ENCODE assay signal across 15 cellular contexts in the genomic region with DNA sequence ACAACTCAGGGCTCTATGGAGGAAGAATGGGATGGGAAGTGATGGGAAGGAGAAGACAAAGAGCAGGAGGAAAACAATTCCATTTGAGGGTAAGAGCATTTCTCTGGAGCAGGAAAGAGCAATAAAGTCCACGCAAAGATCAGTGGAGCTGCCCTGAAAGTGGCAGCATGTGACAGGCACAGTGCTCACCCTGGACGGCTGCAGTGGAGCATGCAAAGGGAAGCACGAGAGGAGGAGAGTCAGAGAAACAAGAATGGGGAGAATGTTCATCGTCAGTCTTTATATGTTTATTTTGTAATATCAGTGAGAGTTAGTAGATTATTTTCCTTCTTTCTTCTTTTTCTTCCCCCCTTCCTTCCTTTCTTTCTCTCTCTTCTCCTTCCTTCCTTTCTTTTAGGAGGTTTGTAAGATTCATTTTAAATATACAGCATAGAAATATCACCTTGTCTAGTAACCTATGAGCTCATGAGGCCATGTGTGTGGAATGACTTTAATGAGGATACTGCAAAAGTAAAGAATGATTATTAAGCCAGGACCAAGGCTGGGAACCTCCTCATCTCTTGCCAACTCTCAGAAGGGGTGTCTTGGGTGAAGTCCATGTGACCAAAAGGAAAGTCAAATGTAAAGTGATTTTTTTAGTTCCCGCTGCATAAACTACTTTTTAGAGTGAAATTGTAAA.
DNase-seq lines count a peak whose midpoint lies in the region; ATAC-seq, FAIRE-seq and TF ChIP-seq lines count a peak whose summit lies in the region.
"Had no signal": no experiment of that assay in that cellular context is flagged by ENCODE, and none has a peak within 500 bp of the region (broad histone marks: within the 10 kb centered on the region; RNA-seq: fewer than 3 reads in every experiment).

No MANE protein-coding gene starts in this region.

- FAIRE-seq in pancreas (lab: Jason Lieb, UNC), result no peak

- in situ Hi-C loops in Caki2 (cut with HindIII; ENCODE audit: low pct_unique_long_range_greater_than_20kb, low sequenced_read_pairs), result no loop called here
- in situ Hi-C loops in Panc1 (cut with HindIII; ENCODE audit: low pct_unique_long_range_greater_than_20kb, low sequenced_read_pairs), result no loop called here

- CTCF ChIA-PET in Panc1 (lab: Charles Lee), result no interaction called here

- no peaks in the 10 kb centered on the region for H3K27me3 ChIP-seq in Panc1 (ENCODE audit: control insufficient read depth, insufficient read depth, low read length)
- H3K27me3 ChIP-seq in pancreas, result no peaks in the 10 kb centered on the region
- H3K27me3 ChIP-seq in prostate gland (replicated peaks; ENCODE audit: insufficient read depth), result no peaks in the 10 kb centered on the region
- H3K27me3 ChIP-seq: SJCRH30 had no signal

- H3K4me3 ChIP-seq in Panc1 (ENCODE audit: low read depth in 2 of 2, low read length in 2 of 2) (peak overlapping the region in 1 of 2 experiments; percentile 23; a peak in 2 of 4 replicates), pancreas (no peak overlapping the region), prostate gland (no peak overlapping the region)
- H3K4me3 ChIP-seq: SJCRH30 had no signal

- H3K9me3 ChIP-seq in Panc1 (ENCODE audit: control insufficient read depth, insufficient read depth, low read depth, low read length), result peaks cover 22% of the 10 kb centered on the region; the same call in 1 of the 2 replicates
- H3K9me3 ChIP-seq in pancreas, result no peaks in the 10 kb centered on the region
- no peaks in the 10 kb centered on the region for H3K9me3 ChIP-seq in prostate gland
- H3K9me3 ChIP-seq: SJCRH30 had no signal

- TF ChIP-seq POLR2A in prostate gland (IDR thresholded peaks at IDR 0.05), result no peak

- H3K27ac ChIP-seq in Panc1 (ENCODE audit: low read length) (peak overlapping the region; percentile 74), pancreas (peak overlapping the region in 1 of 4 donors; percentile 17), prostate gland (no peak overlapping the region)
- H3K27ac ChIP-seq: SJCRH30 had no signal

- TF ChIP-seq CTCF in Panc1 (IDR thresholded peaks at IDR 0.05), result no peak
- no peak for TF ChIP-seq CTCF in pancreas (IDR thresholded peaks at IDR 0.05)
- no peak for TF ChIP-seq CTCF in prostate gland (IDR thresholded peaks at IDR 0.05)

- POLR2A ChIA-PET in Panc1 (lab: Charles Lee), result interaction anchor here (0.6 kb wide), 2 partner anchors 13 to 246 kb away, joined by 3 to 6 read pairs; no protein-coding TSS in a partner anchor

- peak; percentile 82 for ATAC-seq in Panc1
- peak in 3 of 4 donors; percentile 8 to 43 (median 29) for ATAC-seq in pancreas
- ATAC-seq: activated T-cell treated with anti-CD3 and anti-CD28 coated beads, Interleukin-2, amount 50 U/mL, for 4 hours; WTC11 had no signal

- intact Hi-C loops in Panc1 (cut with micrococcal nuclease; ENCODE audit: unreplicated experiment), result no loop called here
- intact Hi-C loops in pancreas (cut with DNase I), result no loop called here
- intact Hi-C loops in prostate gland (cut with DNase I), result no loop called here

- H3K4me1 ChIP-seq in Panc1 (ENCODE audit: control insufficient read depth, insufficient read depth, low read length) (peaks cover 5% of the 10 kb centered on the region), pancreas (peaks cover 0 to 7% (median 0%) of the 10 kb centered on the region in 3 donors), prostate gland (replicated peaks) (no peaks in the 10 kb centered on the region)
- H3K4me1 ChIP-seq: SJCRH30 had no signal

- H3K36me3 ChIP-seq in Panc1 (ENCODE audit: control insufficient read depth, insufficient read depth, low read length), result no peaks in the 10 kb centered on the region
- no peaks in the 10 kb centered on the region for H3K36me3 ChIP-seq in pancreas
- H3K36me3 ChIP-seq in prostate gland, result no peaks in the 10 kb centered on the region
- H3K36me3 ChIP-seq: SJCRH30 had no signal

- WGBS in pancreas, 2 donors, result 57 to 74% methylated on average over 5 of the region's 5 CpGs
- whole genome bisulfite sequencing in prostate gland, result 19% methylated on average over 5 of the region's 5 CpGs

- DNase-seq in Caki2 (ENCODE audit: low read depth), result peak; percentile 76
- no peak for DNase-seq in Panc1 (ENCODE audit: low read depth, low spot score)
- DNase-seq in fibroblast of peridontal ligament (ENCODE audit: extremely low read depth), result peak; percentile 51
- no peak for DNase-seq in pancreas
- no peak for DNase-seq in prostate gland (ENCODE audit: low spot score)
- no peak for DNase-seq in stimulated activated CD4-positive, alpha-beta T cell treated with anti-CD3 and anti-CD28 coated beads, Interleukin-4, amount 100 ng/mL, for 4 hours
- no peak for DNase-seq in SW 1271 (lab: John Stamatoyannopoulos, UW)
- no peak for DNase-seq in NK-92 treated with Interleukin-12 subunit alpha and Interleukin-12 subunit beta, amount 100 ng/mL, for 24 hours (lab: John Stamatoyannopoulos, UW)
- DNase-seq: activated T-cell treated with anti-CD3 and anti-CD28 coated beads, Interleukin-2, amount 50 U/mL, for 4 hours; C1 segment of cervical spinal cord; endodermal cell; GDM1; NCI-H1105 had no signal

- no TSS peak for BruUV-seq in Panc1 (replicated peaks; lab: Mats Ljungman, UMichigan)

Comparison
In these comparisons a context has a peak if more than half of its experiments do, and no peak if none do; other contexts are left out.
1. DNase-seq: peak in Caki2 (single experiment) and fibroblast of peridontal ligament (single experiment); none in Panc1 (single experiment), pancreas (0 of 6), prostate gland (single experiment), stimulated activated CD4-positive, alpha-beta T cell treated with anti-CD3 and anti-CD28 coated beads, Interleukin-4, amount 100 ng/mL, for 4 hours (0 of 2), SW 1271 (0 of 2) and NK-92 treated with Interleukin-12 subunit alpha and Interleukin-12 subunit beta, amount 100 ng/mL, for 24 hours (single experiment).